ENCODE assay signal across 9 cellular contexts in the genomic region with DNA sequence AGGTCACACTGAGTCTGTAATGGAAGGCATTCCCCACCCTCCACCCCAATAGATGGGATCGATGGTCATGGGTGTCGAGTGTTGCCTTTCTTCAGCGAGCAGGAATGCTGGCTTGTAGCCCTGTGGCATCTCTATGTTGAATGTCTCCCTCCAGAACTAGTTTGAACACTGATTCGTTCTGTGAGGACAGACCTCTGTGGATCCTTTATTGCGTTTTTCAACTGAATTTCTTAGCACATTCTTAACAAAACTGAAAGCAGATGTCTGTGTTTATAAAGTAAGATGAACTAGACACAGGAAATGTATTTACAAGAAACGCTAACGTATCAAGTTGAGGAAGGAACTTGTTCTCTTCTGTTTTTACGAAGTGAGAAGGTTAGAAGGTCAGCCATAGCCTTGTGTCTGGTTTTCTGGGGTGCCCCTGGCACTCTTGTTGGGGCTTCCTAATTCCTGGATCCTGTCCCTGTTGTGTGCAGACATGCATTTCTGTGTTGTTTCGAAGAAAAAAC. TPM values are rescaled to one million over a fixed set of nuclear protein-coding genes. Genes with fewer than 3 reads are reported as not detected.
DNase-seq lines count a peak whose midpoint lies in the region; ATAC-seq and TF ChIP-seq lines count a peak whose summit lies in the region.
"Had no signal": no experiment of that assay in that cellular context is flagged by ENCODE, and none has a peak within 500 bp of the region (broad histone marks: within the 10 kb centered on the region; RNA-seq: fewer than 3 reads in every experiment).

No MANE protein-coding gene starts in this region.

- H3K27me3 Mint-ChIP-seq in CD14-positive monocyte (ENCODE audit: low read depth in 3 of 3) (peaks cover 0 to 3% (median 0%) of the 10 kb centered on the region in 3 donors), naive B cell (peaks cover 4 to 10% (median 9%) of the 10 kb centered on the region in 3 donors)
- H3K27me3 Mint-ChIP-seq in activated naive CD8-positive, alpha-beta T cell treated with anti-CD3 and anti-CD28 coated beads, Interleukin-2, amount 50 U/mL, for 24 hours = no peaks in the 10 kb centered on the region

- peak overlapping the region; percentile 53 to 85 for H3K4me3 Mint-ChIP-seq in CD14-positive monocyte
- H3K4me3 Mint-ChIP-seq in activated naive CD8-positive, alpha-beta T cell treated with anti-CD3 and anti-CD28 coated beads, Interleukin-2, amount 50 U/mL, for 24 hours = no peak overlapping the region
- H3K4me3 Mint-ChIP-seq in naive B cell = peak overlapping the region in 5 of 8 donors; percentile 26 to 80 (median 71)

- no peak for ATAC-seq in activated naive CD8-positive, alpha-beta T cell treated with anti-CD3 and anti-CD28 coated beads, Interleukin-2, amount 50 U/mL, for 24 hours
- ATAC-seq in naive B cell (ENCODE audit: low read depth in 2 of 2) (peak; percentile 41 to 59), GM21367 (IDR thresholded peaks at IDR 0.05; ENCODE audit: unreplicated experiment) (no peak)

- intact Hi-C loops in CD14-positive monocyte (cut with micrococcal nuclease) = no loop called here

- DNase-seq in CD14-positive monocyte (ENCODE audit: low spot score) (no peak), GM20000 (ENCODE audit: low spot score) (peak; percentile 24), naive B cell (peak; percentile 7), NCI-H1694 (lab: John Stamatoyannopoulos, UW) (no peak), cortex of kidney (lab: John Stamatoyannopoulos, UW) (no peak), NCI-H345 treated with DMSO at 0.1 percent for 48 hours (lab: John Stamatoyannopoulos, UW; ENCODE audit: unreplicated experiment) (no peak)
- no peak for DNase-seq in activated naive CD8-positive, alpha-beta T cell treated with anti-CD3 and anti-CD28 coated beads, Interleukin-2, amount 50 U/mL, for 24 hours
- DNase-seq: WERI-Rb-1 had no signal

- H3K4me1 Mint-ChIP-seq in CD14-positive monocyte (peaks cover 41% of the 10 kb centered on the region), naive B cell (peaks cover 15 to 30% (median 24%) of the 10 kb centered on the region in 3 donors)
- H3K4me1 Mint-ChIP-seq in activated naive CD8-positive, alpha-beta T cell treated with anti-CD3 and anti-CD28 coated beads, Interleukin-2, amount 50 U/mL, for 24 hours = peaks cover 24% of the 10 kb centered on the region

- TF ChIP-seq CTCF in CD14-positive monocyte (IDR thresholded peaks at IDR 0.05) (no peak), GM20000 (IDR thresholded peaks at IDR 0.05; ENCODE audit: extremely low read depth, missing control alignments) (no peak)

- H3K36me3 Mint-ChIP-seq in CD14-positive monocyte (peaks cover 0 to 1% of the 10 kb centered on the region in 2 donors), naive B cell (no peaks in the 10 kb centered on the region)
- no peaks in the 10 kb centered on the region for H3K36me3 Mint-ChIP-seq in activated naive CD8-positive, alpha-beta T cell treated with anti-CD3 and anti-CD28 coated beads, Interleukin-2, amount 50 U/mL, for 24 hours (ENCODE audit: low read depth)

- H3K9me3 Mint-ChIP-seq in CD14-positive monocyte = peaks cover 0 to 2% (median 0%) of the 10 kb centered on the region in 7 donors
- peaks cover 4% of the 10 kb centered on the region for H3K9me3 Mint-ChIP-seq in activated naive CD8-positive, alpha-beta T cell treated with anti-CD3 and anti-CD28 coated beads, Interleukin-2, amount 50 U/mL, for 24 hours
- no peaks in the 10 kb centered on the region for H3K9me3 Mint-ChIP-seq in naive B cell

- H3K27ac Mint-ChIP-seq in CD14-positive monocyte = peak overlapping the region; percentile 31 to 89 (median 83)
- peak overlapping the region; percentile 50 for H3K27ac Mint-ChIP-seq in activated naive CD8-positive, alpha-beta T cell treated with anti-CD3 and anti-CD28 coated beads, Interleukin-2, amount 50 U/mL, for 24 hours
- H3K27ac Mint-ChIP-seq in naive B cell = peak overlapping the region; percentile 70 to 95 (median 88)

RNA-seq across cellular contexts. Expression of a gene that starts 36.8 kb away (rescaled TPM):
- 100 to 1,000 TPM; 218 to 255 TPM for polyA plus RNA-seq in CD14-positive monocyte
- 100 to 1,000 TPM in 1 of 6 donors, 10 to 100 TPM in 5; 60.7 to 140 (median 67.0) TPM for polyA plus RNA-seq in naive B cell (ENCODE audit: low read depth in 6 of 6)

Comparison
In these comparisons a context has a peak if more than half of its experiments do, and no peak if none do; other contexts are left out.
1. DNase-seq: peak in GM20000 (single experiment) and naive B cell (single experiment); none in CD14-positive monocyte (single experiment), activated naive CD8-positive, alpha-beta T cell treated with anti-CD3 and anti-CD28 coated beads, Interleukin-2, amount 50 U/mL, for 24 hours (single experiment), NCI-H1694 (single experiment), cortex of kidney (single experiment) and NCI-H345 treated with DMSO at 0.1 percent for 48 hours (single experiment).
2. ATAC-seq: peak in naive B cell (2 of 2); none in activated naive CD8-positive, alpha-beta T cell treated with anti-CD3 and anti-CD28 coated beads, Interleukin-2, amount 50 U/mL, for 24 hours (single experiment) and GM21367 (single experiment).
3. Peak in every context shown above with its lines, with median percentiles within 50 percentile points of each other: H3K27ac Mint-ChIP-seq.